2 cellular contexts compared by ENCODE assay signal in genomic region chr3:45574067-45574494, GRCh38.
TF ChIP-seq lines count a peak whose summit lies in the region.

No MANE protein-coding gene starts in this region.

TF ChIP-seq in GM23338, 12 proteins besides CTCF, POLR2A, EP300 and RAD21 (continued from another document):
- TF ChIP-seq ZNF462 (CRISPR knock-in tag; IDR thresholded peaks at IDR 0.05) (no peak), NANOG (IDR thresholded peaks at IDR 0.05; ENCODE audit: borderline replicate concordance) (no peak), POLR2AphosphoS5 (IDR thresholded peaks at IDR 0.05; ENCODE audit: low read depth) (no peak), STAT1 (IDR thresholded peaks at IDR 0.05; ENCODE audit: unreplicated experiment) (no peak), CREB1 (CRISPR knock-in tag; IDR thresholded peaks at IDR 0.05; ENCODE audit: low read depth) (no peak), ETS1 (IDR thresholded peaks at IDR 0.05) (no peak), JUNB (IDR thresholded peaks at IDR 0.05; ENCODE audit: unreplicated experiment) (no peak), EZH2 (IDR thresholded peaks at IDR 0.05; ENCODE audit: low read depth, unreplicated experiment) (no peak), EZH2phosphoT487 (IDR thresholded peaks at IDR 0.05; ENCODE audit: unreplicated experiment) (no peak), REST (IDR thresholded peaks at IDR 0.05; ENCODE audit: unreplicated experiment) (no peak), ZNF331 (CRISPR knock-in tag; IDR thresholded peaks at IDR 0.05; ENCODE audit: low read depth) (no peak)

TF ChIP-seq in K562, 482 proteins besides CTCF, POLR2A, EP300 and RAD21 (continued from another document and continues in another):
- TF ChIP-seq UBTF (IDR thresholded peaks at IDR 0.05; ENCODE audit: borderline replicate concordance in 1 of 2, low read depth in 2 of 2, low read length in 2 of 2) (no peak), ZNF143 (CRISPR knock-in tag; IDR thresholded peaks at IDR 0.05) (no peak), CHCHD3 (CRISPR knock-in tag; IDR thresholded peaks at IDR 0.05) (no peak), MYC (IDR thresholded peaks at IDR 0.05; ENCODE audit: low read depth, low read length) (0 out of 2 replicates have a peak, but pooled peaks have one; percentile 31), MYC (CRISPR knock-in tag; IDR thresholded peaks at IDR 0.05; ENCODE audit: borderline replicate concordance, low read depth) (no peak), MLX (CRISPR knock-in tag; conservative IDR thresholded peaks at IDR 0.05) (no peak), ZNF76 (CRISPR knock-in tag; IDR thresholded peaks at IDR 0.05; ENCODE audit: borderline replicate concordance) (no peak), MAZ (CRISPR knock-in tag; conservative IDR thresholded peaks at IDR 0.05 in 1 of 2, IDR thresholded peaks at IDR 0.05 in 1 of 2) (peak in 1 of 2 experiments; percentile 43; a peak in 1 of 4 replicates), NCOA1 (IDR thresholded peaks at IDR 0.05; ENCODE audit: low read depth) (peak; percentile 54; the same call in 1 of the 2 replicates), ZNF695 (CRISPR knock-in tag; IDR thresholded peaks at IDR 0.05) (no peak), CBFA2T3 (IDR thresholded peaks at IDR 0.05) (peak; percentile 94), TRIM24 (IDR thresholded peaks at IDR 0.05) (peak; percentile 30 to 75; a peak in 2 of 4 replicates), ASH1L (IDR thresholded peaks at IDR 0.05; ENCODE audit: borderline replicate concordance, low read depth, partially characterized antibody) (no peak), TEAD1 (CRISPR knock-in tag; IDR thresholded peaks at IDR 0.05) (peak in 1 of 2 experiments; percentile 71; a peak in 1 of 4 replicates), BHLHE40 (IDR thresholded peaks at IDR 0.05; ENCODE audit: low read length) (peak; percentile 63; the same call in 1 of the 2 replicates), SP1 (CRISPR knock-in tag; IDR thresholded peaks at IDR 0.05) (0 out of 2 replicates have a peak, but pooled peaks have one; percentile 48), MBD1 (CRISPR knock-in tag; IDR thresholded peaks at IDR 0.05) (no peak), TAL1 (IDR thresholded peaks at IDR 0.05) (peak; percentile 79), ZEB2 (IDR thresholded peaks at IDR 0.05) (0 out of 2 replicates have a peak, but pooled peaks have one; percentile 26), HMGXB4 (CRISPR knock-in tag; IDR thresholded peaks at IDR 0.05) (no peak), NFATC3 (IDR thresholded peaks at IDR 0.05) (no peak), ELF1 (tag; IDR thresholded peaks at IDR 0.05) (no peak), NR3C1 (CRISPR knock-in tag; IDR thresholded peaks at IDR 0.05) (no peak), KHSRP (IDR thresholded peaks at IDR 0.05) (no peak), HES1 (IDR thresholded peaks at IDR 0.05; ENCODE audit: low read depth) (peak; percentile 98), MCM7 (IDR thresholded peaks at IDR 0.05) (no peak), NFRKB (IDR thresholded peaks at IDR 0.05; ENCODE audit: low read depth) (no peak), ZNF668 (CRISPR knock-in tag; IDR thresholded peaks at IDR 0.05) (no peak), RCOR1 (IDR thresholded peaks at IDR 0.05; ENCODE audit: borderline replicate concordance in 1 of 2, low read depth in 2 of 2, low read length in 2 of 2) (peak; percentile 65 to 98; a peak in 3 of 4 replicates), ARID3A (IDR thresholded peaks at IDR 0.05; ENCODE audit: borderline replicate concordance, low read depth, low read length) (no peak), POU5F1 (IDR thresholded peaks at IDR 0.05; ENCODE audit: borderline replicate concordance, low read depth, low read length, partially characterized antibody) (no peak), RNF2 (IDR thresholded peaks at IDR 0.05) (peak; percentile 77), SRSF9 (IDR thresholded peaks at IDR 0.05; ENCODE audit: borderline replicate concordance, low read depth, low read length) (no peak), HDAC1 (IDR thresholded peaks at IDR 0.05) (peak in 1 of 2 experiments; percentile 92; a peak in 2 of 4 replicates), NBN (IDR thresholded peaks at IDR 0.05; ENCODE audit: low read depth) (peak; percentile 72; the same call in 1 of the 2 replicates), ZNF79 (CRISPR knock-in tag; IDR thresholded peaks at IDR 0.05; ENCODE audit: low read depth) (no peak), NEUROD1 (IDR thresholded peaks at IDR 0.05; ENCODE audit: borderline replicate concordance, low read depth, low read length, partially characterized antibody) (peak; percentile 26), SMAD1 (IDR thresholded peaks at IDR 0.05; ENCODE audit: low read depth, low read length, partially characterized antibody) (no peak), ATF4 (CRISPR knock-in tag; IDR thresholded peaks at IDR 0.05) (0 out of 2 replicates have a peak, but pooled peaks have one; percentile 30), ZNF134 (CRISPR knock-in tag; conservative IDR thresholded peaks at IDR 0.05) (0 out of 2 replicates have a peak, but pooled peaks have one; percentile 43), NFIC (IDR thresholded peaks at IDR 0.05) (peak; percentile 63), ZNF511 (CRISPR knock-in tag; IDR thresholded peaks at IDR 0.05) (no peak), GTF2A2 (tag; IDR thresholded peaks at IDR 0.05) (no peak), HMG20A (CRISPR knock-in tag; conservative IDR thresholded peaks at IDR 0.05) (peak; percentile 54; the same call in 1 of the 2 replicates), JUND (IDR thresholded peaks at IDR 0.05; ENCODE audit: borderline replicate concordance, low read depth, low read length) (peak; percentile 59), JUND (tag; IDR thresholded peaks at IDR 0.05; ENCODE audit: borderline replicate concordance, low read depth, low read length) (peak; percentile 73; the same call in 2 of the 3 replicates), ZBTB11 (CRISPR knock-in tag; IDR thresholded peaks at IDR 0.05) (peak in 1 of 3 experiments; percentile 52; a peak in 1 of 6 replicates), FOXK2 (conservative IDR thresholded peaks at IDR 0.05 in 1 of 2, IDR thresholded peaks at IDR 0.05 in 1 of 2; ENCODE audit: low read depth in 2 of 2) (peak; percentile 44 to 58; a peak in 2 of 4 replicates), NFE2 (IDR thresholded peaks at IDR 0.05; ENCODE audit: low read depth) (no peak), EZH2 (IDR thresholded peaks at IDR 0.05; ENCODE audit: borderline replicate concordance, low read depth, low read length) (no peak), HEY1 (CRISPR knock-in tag; IDR thresholded peaks at IDR 0.05; ENCODE audit: borderline replicate concordance) (peak; percentile 78)
